7 cellular contexts compared by ENCODE assay signal in genomic region chr22:41563051-41563711, GRCh38. TPM values are rescaled to one million over a fixed set of nuclear protein-coding genes. Genes with fewer than 3 reads are reported as not detected.
DNase-seq lines count a peak whose midpoint lies in the region; ATAC-seq and TF ChIP-seq lines count a peak whose summit lies in the region.
"Had no signal": no experiment of that assay in that cellular context is flagged by ENCODE, and none has a peak within 500 bp of the region (broad histone marks: within the 10 kb centered on the region; RNA-seq: fewer than 3 reads in every experiment).

No MANE protein-coding gene starts in this region.

- H2BK120ac ChIP-seq in H9 (ENCODE audit: low read depth, low read length, poor library complexity, severe bottlenecking) = no peak overlapping the region

- peaks cover 7% of the 10 kb centered on the region; the same call in 1 of the 2 replicates for H3K27me3 Mint-ChIP-seq in H9 (ENCODE audit: low read depth)

- H4K8ac ChIP-seq in H9 (replicated peaks; ENCODE audit: insufficient read length, low read depth, low read length) = no peak overlapping the region

- no peak overlapping the region for H3K56ac ChIP-seq in H9 (ENCODE audit: insufficient read length, low read depth, low read length)

- H3K79me1 ChIP-seq in H9 (ENCODE audit: insufficient read depth, low read depth, low read length, poor library complexity, severe bottlenecking) = no peaks in the 10 kb centered on the region

- H2BK20ac ChIP-seq in H9 (ENCODE audit: low read depth, low read length, poor library complexity, severe bottlenecking) = no peak overlapping the region

- no peak overlapping the region for H4K5ac ChIP-seq in H9 (ENCODE audit: insufficient read length, low read depth, low read length)

- peak overlapping the region in 1 of 3 experiments; percentile 62; a peak in 1 of 7 replicates for H3K27ac Mint-ChIP-seq in H9

- H2BK5ac ChIP-seq in H9 (ENCODE audit: insufficient read length, low read length) = no peak overlapping the region

- H3K18ac ChIP-seq in H9 (ENCODE audit: insufficient read length, low read depth, low read length) = no peak overlapping the region

- H3K27me3 ChIP-seq in H9 (ENCODE audit: insufficient read depth, low read length) = no peaks in the 10 kb centered on the region

- no peak overlapping the region for H3K4ac ChIP-seq in H9 (ENCODE audit: low read depth, low read length)

- no peak overlapping the region for H3K14ac ChIP-seq in H9 (ENCODE audit: insufficient read depth, low read length)

- H3K79me2 ChIP-seq in H9 (ENCODE audit: insufficient read depth, low read length) = no peaks in the 10 kb centered on the region

- no peak overlapping the region for H3K4me2 ChIP-seq in H9 (ENCODE audit: insufficient read depth, insufficient read length, low read length)

- no peaks in the 10 kb centered on the region for H4K20me1 ChIP-seq in H9 (ENCODE audit: control insufficient read depth, insufficient read depth, insufficient read length)

- no peak overlapping the region for H2BK12ac ChIP-seq in H9 (ENCODE audit: insufficient read length, low read depth, low read length)

- H3K4me3 Mint-ChIP-seq in H9 = peak overlapping the region in 1 of 2 experiments; percentile 14; a peak in 1 of 5 replicates

- no CpG with 5 or more reads among the region's 10 CpGs for WGBS in H9 (ENCODE audit: extremely low coverage, insufficient read length, low lambda C conversion rate)

- H3K9me3 ChIP-seq in H9 (ENCODE audit: control insufficient read depth, low read depth, low read length) = no peaks in the 10 kb centered on the region

- no peak overlapping the region for H3K23ac ChIP-seq in H9 (ENCODE audit: insufficient read length, low read depth, low read length)

- H3K36me3 Mint-ChIP-seq in H9 (ENCODE audit: insufficient read depth in 1 of 3, low read depth in 3 of 3) = no peaks in the 10 kb centered on the region; a peak in 1 of 7 replicates

- no peak overlapping the region for H3K27ac ChIP-seq in H9 (ENCODE audit: insufficient read length, low read depth, low read length)

- TF ChIP-seq CTCF in H9 (conservative IDR thresholded peaks at IDR 0.05) (no peak), omental fat pad (IDR thresholded peaks at IDR 0.05) (no peak)

- H3K9me3 Mint-ChIP-seq in H9 = no peaks in the 10 kb centered on the region

- DNase-seq in H9 = peak; percentile 42
- DNase-seq in brain pericyte (ENCODE audit: low read depth, low spot score) = peak; percentile 95
- DNase-seq in omental fat pad (ENCODE audit: low spot score) = no peak
- no peak for DNase-seq in NCI-H774 (lab: John Stamatoyannopoulos, UW)
- DNase-seq: stimulated activated CD4-positive, alpha-beta T cell treated with anti-CD3 and anti-CD28 coated beads, Interleukin-15, amount 100 ng/mL, for 24 hours had no signal

- H3K9ac ChIP-seq in H9 (ENCODE audit: extremely low read depth, insufficient read length, low read length) = no peak overlapping the region

- peaks cover 38 to 41% of the 10 kb centered on the region in 2 experiments for H3K4me1 Mint-ChIP-seq in H9

- no peak overlapping the region for H3T11ph ChIP-seq in H9 (ENCODE audit: low read length)

- no peak overlapping the region for H2BK15ac ChIP-seq in H9 (ENCODE audit: low read depth, low read length)

- no peak overlapping the region for H4K91ac ChIP-seq in H9 (ENCODE audit: insufficient read length, low read depth, low read length)

- no peak overlapping the region for H2AFZ ChIP-seq in H9 (ENCODE audit: low read length)

- peak; percentile 46 for ATAC-seq in omental fat pad (ENCODE audit: low FRiP score)
- no peak for ATAC-seq in HG03280 (IDR thresholded peaks at IDR 0.05; ENCODE audit: unreplicated experiment)
- ATAC-seq in GM21360 (IDR thresholded peaks at IDR 0.05; ENCODE audit: unreplicated experiment) = no peak

- no peak overlapping the region for H2AK5ac ChIP-seq in H9 (ENCODE audit: insufficient read length, low read length)

- peaks cover 3% of the 10 kb centered on the region; the same call in 1 of the 2 replicates for H3K4me1 ChIP-seq in H9 (ENCODE audit: insufficient read depth, low read length)

- no peaks in the 10 kb centered on the region for H3K23me2 ChIP-seq in H9 (ENCODE audit: insufficient read length, low read depth, low read length, poor library complexity, severe bottlenecking)

RNA-seq across cellular contexts. Expression of gene CSDC2, which starts 2.4 kb away (rescaled TPM):
- total RNA-seq in H9 (2021) = 1.0 and 1.2 TPM in 2 replicates
- total RNA-seq in omental fat pad = 1 to 10 TPM in 3 of 4 donors, under 1 TPM in 1; 0.32 to 7.8 (median 4.9) TPM

RNA-seq across cellular contexts. Expression of gene POLR3H, which starts 18.9 kb away (rescaled TPM):
- total RNA-seq in H9 (2021) (63.6 and 68.2 TPM in 2 replicates), omental fat pad (10 to 100 TPM; 17.0 to 37.7 (median 22.3) TPM)

RNA-seq across cellular contexts. Expression of gene PMM1, which starts 26.5 kb away (rescaled TPM):
- 18.4 and 19.8 TPM in 2 replicates for total RNA-seq in H9 (2021)
- total RNA-seq in omental fat pad = 100 to 1,000 TPM in 1 of 4 donors, 10 to 100 TPM in 3; 39.3 to 168 (median 73.1) TPM

RNA-seq across cellular contexts. Expression of gene DESI1, which starts 57.7 kb away (rescaled TPM):
- total RNA-seq in H9 (2021) = 28.3 and 30.2 TPM in 2 replicates
- 10 to 100 TPM; 16.0 to 22.1 (median 19.5) TPM for total RNA-seq in omental fat pad

RNA-seq across cellular contexts. Expression of gene XRCC6, which starts 57.9 kb away (rescaled TPM):
- total RNA-seq in H9 (2021) (461 and 466 TPM in 2 replicates), omental fat pad (100 to 1,000 TPM; 168 to 191 (median 181) TPM)

Comparison
In these comparisons a context has a peak if more than half of its experiments do, and no peak if none do; other contexts are left out.
1. DNase-seq: peak in H9 (single experiment) and brain pericyte (single experiment); none in omental fat pad (single experiment) and NCI-H774 (single experiment).